ENCODE assay signal across 28 cellular contexts in genomic region chr4:105758958-105759357, GRCh38.
"Had no signal": no experiment of that assay in that cellular context is flagged by ENCODE, and none has a peak within 500 bp of the region (broad histone marks: within the 10 kb centered on the region; RNA-seq: fewer than 3 reads in every experiment).

No MANE protein-coding gene starts in this region.

- FAIRE-seq: endometrium, kidney had no signal

- DNase-seq: activated CD4-positive, alpha-beta T cell treated with anti-CD3 and anti-CD28 coated beads for 36 hours; activated CD4-positive, CD25-positive, alpha-beta regulatory T cell; activated CD8-positive, alpha-beta T cell treated with anti-CD3 and anti-CD28 coated beads, Interleukin-2, amount 10 ng/mL, durations not matched to agents 7 days and 5 days; activated effector memory CD4-positive, alpha-beta T cell treated with Interleukin-2 at 50 U/mL for 16 hours; activated naive CD4-positive, alpha-beta T cell treated with anti-CD3 and anti-CD28 coated beads for 36 hours; activated naive CD8-positive, alpha-beta T cell treated with anti-CD3 and anti-CD28 coated beads for 36 hours; adrenal gland; aorta; body of pancreas; colonic mucosa; effector CD8-positive, alpha-beta T cell; kidney; left colon; naive thymus-derived CD4-positive, alpha-beta T cell; ovary; stimulated activated CD4-positive, alpha-beta T cell treated with anti-CD3 and anti-CD28 coated beads, Interleukin-15, amount 100 ng/mL, for 24 hours; stimulated activated CD4-positive, alpha-beta T cell treated with anti-CD3 and anti-CD28 coated beads, Interleukin-2, amount 100 ng/mL, for 24 hours; stimulated activated naive B cell treated with anti-CD40 and anti-IgM and Interleukin-4, amounts not matched to agents 10 μg/mL and 1 μg/mL and 100 μg/mL, for 72 hours; stomach; tibial artery; upper lobe of right lung had no signal

- H2AFZ ChIP-seq: hepatocyte had no signal

- ATAC-seq: activated CD4-positive, alpha-beta T cell treated with anti-CD3 and anti-CD28 coated beads for 36 hours; activated CD8-positive, alpha-beta T cell treated with anti-CD3 and anti-CD28 coated beads, Interleukin-2, amount 10 ng/mL, durations not matched to agents 7 days and 5 days; body of pancreas; naive thymus-derived CD4-positive, alpha-beta T cell; stimulated activated naive B cell treated with anti-CD40 and anti-IgM and Interleukin-4, amounts not matched to agents 10 μg/mL and 1 μg/mL and 100 μg/mL, for 72 hours; upper lobe of right lung had no signal

- H3K9me3 ChIP-seq: adrenal gland, body of pancreas, colonic mucosa, ovary, prostate gland, stomach, suprapubic skin, tibial artery, upper lobe of right lung had no signal

- H3K27me3 Mint-ChIP-seq: activated CD4-positive, alpha-beta T cell treated with anti-CD3 and anti-CD28 coated beads for 36 hours; activated naive CD8-positive, alpha-beta T cell treated with anti-CD3 and anti-CD28 coated beads for 36 hours; naive thymus-derived CD4-positive, alpha-beta T cell; stimulated activated naive B cell treated with anti-CD40 and anti-IgM and Interleukin-4, amounts not matched to agents 10 μg/mL and 1 μg/mL and 100 μg/mL, for 72 hours had no signal

- H3K4me3 Mint-ChIP-seq: activated CD4-positive, alpha-beta T cell treated with anti-CD3 and anti-CD28 coated beads for 36 hours; activated CD8-positive, alpha-beta T cell treated with anti-CD3 and anti-CD28 coated beads, Interleukin-2, amount 10 ng/mL, durations not matched to agents 7 days and 5 days; activated naive CD4-positive, alpha-beta T cell treated with anti-CD3 and anti-CD28 coated beads for 36 hours; activated naive CD8-positive, alpha-beta T cell treated with anti-CD3 and anti-CD28 coated beads for 36 hours; mesothelial cell of epicardium; naive thymus-derived CD4-positive, alpha-beta T cell; stimulated activated naive B cell treated with anti-CD40 and anti-IgM and Interleukin-4, amounts not matched to agents 10 μg/mL and 1 μg/mL and 100 μg/mL, for 72 hours; T-helper 2 cell treated with Interferon-gamma antibody and Interleukin-4, amounts not matched to agents 5 μg/mL and 100 μg/mL, for 36 hours had no signal

- H3K79me2 ChIP-seq: hepatocyte had no signal

- H3K4me1 ChIP-seq: adrenal gland, colonic mucosa, prostate gland, suprapubic skin, upper lobe of right lung had no signal

- H3K27me3 ChIP-seq: adrenal gland, body of pancreas, colonic mucosa, hepatocyte, ovary, stomach, suprapubic skin, tibial artery, upper lobe of right lung had no signal

- H3K27ac ChIP-seq: adrenal gland, body of pancreas, colonic mucosa, epithelial cell of prostate, hepatocyte, ovary, prostate gland, stomach, suprapubic skin, tibial artery, upper lobe of right lung had no signal

- H3K9me3 Mint-ChIP-seq: activated naive CD4-positive, alpha-beta T cell treated with anti-CD3 and anti-CD28 coated beads for 36 hours; activated naive CD8-positive, alpha-beta T cell treated with anti-CD3 and anti-CD28 coated beads for 36 hours; mesothelial cell of epicardium; naive thymus-derived CD4-positive, alpha-beta T cell; T-helper 2 cell treated with Interferon-gamma antibody and Interleukin-4, amounts not matched to agents 5 μg/mL and 100 μg/mL, for 36 hours had no signal

- H3K36me3 ChIP-seq: adrenal gland, colonic mucosa, ovary, prostate gland, stomach, suprapubic skin, tibial artery, upper lobe of right lung had no signal

- H3K27ac Mint-ChIP-seq: activated CD4-positive, alpha-beta T cell treated with anti-CD3 and anti-CD28 coated beads for 36 hours; activated CD8-positive, alpha-beta T cell treated with anti-CD3 and anti-CD28 coated beads, Interleukin-2, amount 10 ng/mL, durations not matched to agents 7 days and 5 days; activated naive CD4-positive, alpha-beta T cell treated with anti-CD3 and anti-CD28 coated beads for 36 hours; activated naive CD8-positive, alpha-beta T cell treated with anti-CD3 and anti-CD28 coated beads for 36 hours; naive thymus-derived CD4-positive, alpha-beta T cell; stimulated activated naive B cell treated with anti-CD40 and anti-IgM and Interleukin-4, amounts not matched to agents 10 μg/mL and 1 μg/mL and 100 μg/mL, for 72 hours; T-helper 2 cell treated with Interferon-gamma antibody and Interleukin-4, amounts not matched to agents 5 μg/mL and 100 μg/mL, for 36 hours had no signal

- H3K36me3 Mint-ChIP-seq: mesothelial cell of epicardium; stimulated activated naive B cell treated with anti-CD40 and anti-IgM and Interleukin-4, amounts not matched to agents 10 μg/mL and 1 μg/mL and 100 μg/mL, for 72 hours had no signal

- H3K4me3 ChIP-seq: adrenal gland, body of pancreas, colonic mucosa, hepatocyte, ovary, prostate gland, stomach, suprapubic skin, tibial artery, upper lobe of right lung had no signal

- H3K4me2 ChIP-seq: hepatocyte had no signal

- H3K4me1 Mint-ChIP-seq: activated naive CD8-positive, alpha-beta T cell treated with anti-CD3 and anti-CD28 coated beads for 36 hours had no signal
